8 cellular contexts compared by ENCODE assay signal in the genomic region with DNA sequence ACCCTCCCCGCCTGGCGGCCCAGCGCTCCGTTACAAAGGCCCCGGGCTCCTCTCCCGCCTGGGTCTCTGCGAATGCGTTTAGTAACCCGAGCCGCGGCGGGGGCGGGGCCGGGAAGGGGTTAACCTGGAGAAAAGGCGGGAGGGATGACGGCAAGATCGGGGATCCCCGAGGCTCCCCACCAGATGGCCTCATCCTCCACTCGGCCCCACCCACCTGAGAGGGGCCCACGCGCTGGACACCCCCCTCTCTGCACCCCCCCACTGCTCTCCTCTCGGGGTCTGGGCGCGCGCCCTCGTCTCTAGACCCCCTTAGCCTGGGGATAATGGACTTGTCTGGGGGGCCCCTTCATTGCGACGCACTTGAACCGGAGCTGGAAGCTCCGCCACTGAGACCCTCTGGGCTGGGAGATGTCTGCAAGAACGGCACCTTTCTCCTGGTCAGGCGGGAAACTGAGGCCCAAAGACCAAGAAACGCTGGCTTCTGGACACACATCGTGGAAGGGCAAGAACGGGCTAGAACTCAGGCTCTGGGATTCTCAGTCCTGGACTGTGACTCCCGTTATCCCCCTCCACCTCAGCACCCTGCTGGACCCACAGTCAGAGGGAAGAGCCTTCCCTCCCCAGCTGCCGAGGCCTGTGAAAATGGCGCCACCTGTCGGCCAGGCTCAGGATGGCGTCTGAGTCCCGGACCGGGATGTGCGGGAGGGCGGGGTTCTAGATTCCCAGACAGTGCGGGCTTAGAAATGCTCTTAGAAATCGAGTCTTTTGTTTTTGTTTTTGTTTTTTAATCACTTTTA. TPM values are rescaled to one million over a fixed set of nuclear protein-coding genes. Genes with fewer than 3 reads are reported as not detected.
DNase-seq lines count a peak whose midpoint lies in the region; ATAC-seq and TF ChIP-seq lines count a peak whose summit lies in the region.

No MANE protein-coding gene starts in this region.

- peak overlapping the region; percentile 59 for H3K4me2 ChIP-seq in OCI-LY3 (ENCODE audit: low read length)

- peak; percentile 77 for ATAC-seq in mucosa of descending colon
- no peak for ATAC-seq in GM21447 (IDR thresholded peaks at IDR 0.05; ENCODE audit: unreplicated experiment)

- TF ChIP-seq CTCF in OCI-LY3 (IDR thresholded peaks at IDR 0.05; ENCODE audit: low read depth, low read length) (peak; percentile 98), mucosa of descending colon (IDR thresholded peaks at IDR 0.05) (peak; percentile 98)

- H3K27me3 ChIP-seq in OCI-LY3 (ENCODE audit: low read depth, low read length): peaks cover 21% of the 10 kb centered on the region

- peak; percentile 86 for DNase-seq in DMS 273 treated with DMSO at 0.1 percent for 48 hours (lab: John Stamatoyannopoulos, UW)
- DNase-seq in HuH-7.5 (ENCODE audit: low spot score): peak; percentile 98
- DNase-seq in activated CD8-positive, alpha-beta memory T cell treated with anti-CD3 and anti-CD28 coated beads, Interleukin-2, amount 50 U/mL, for 48 hours: peak; percentile 98
- peak; percentile 88 for DNase-seq in epidermal melanocyte (ENCODE audit: insufficient read length, low spot score)
- DNase-seq in mucosa of descending colon: peak; percentile 86 to 95 (median 95)
- peak; percentile 70 to 76 for DNase-seq in stimulated activated CD8-positive, alpha-beta memory T cell treated with anti-CD3 and anti-CD28 coated beads, Interleukin-7, amount 100 ng/mL, for 1 hour (ENCODE audit: low read depth in 2 of 2)

- H4K20me1 ChIP-seq in OCI-LY3 (ENCODE audit: insufficient read depth, low read length): no peaks in the 10 kb centered on the region

- H3K4me3 ChIP-seq in OCI-LY3 (ENCODE audit: low read length) (peak overlapping the region; percentile 39), mucosa of descending colon (no peak overlapping the region)

- H3K36me3 ChIP-seq in OCI-LY3 (replicated peaks; ENCODE audit: low read depth, low read length) (no peaks in the 10 kb centered on the region), mucosa of descending colon (ENCODE audit: low read depth) (no peaks in the 10 kb centered on the region)

- H3K27ac ChIP-seq in OCI-LY3 (ENCODE audit: low read length): no peak overlapping the region

- H3K79me2 ChIP-seq in OCI-LY3 (ENCODE audit: low read length): no peaks in the 10 kb centered on the region

- no peak overlapping the region; the same call in 1 of the 2 replicates for H2AFZ ChIP-seq in OCI-LY3 (ENCODE audit: low read depth, low read length)

- H3K4me1 ChIP-seq in OCI-LY3 (ENCODE audit: low read length) (peaks cover 41% of the 10 kb centered on the region), mucosa of descending colon (ENCODE audit: low read depth) (peaks cover 42% of the 10 kb centered on the region)

- no peaks in the 10 kb centered on the region for H3K9me3 ChIP-seq in OCI-LY3 (ENCODE audit: insufficient read depth, low read length)
- H3K9me3 ChIP-seq in mucosa of descending colon: no peaks in the 10 kb centered on the region

- intact Hi-C loops in mucosa of descending colon (cut with DNase I, micrococcal nuclease): loop anchor here in 1 of 2 donors (10.0 kb wide), 1 partner anchor 54 kb away; no protein-coding TSS in a partner anchor

- no peak overlapping the region for H3K9ac ChIP-seq in OCI-LY3 (ENCODE audit: low read length)

RNA-seq across cellular contexts. Expression of a gene that starts 2.9 kb away (rescaled TPM):
- 100 to 1,000 TPM; 141 to 244 (median 160) TPM for total RNA-seq in mucosa of descending colon

RNA-seq across cellular contexts. Expression of a gene that starts 21.6 kb away (rescaled TPM):
- 10 to 100 TPM; 58.1 to 70.6 (median 62.2) TPM for total RNA-seq in mucosa of descending colon
